15 cellular contexts compared by ENCODE assay signal in genomic region chr10:62414359-62414758, GRCh38. TPM values are rescaled to one million over a fixed set of nuclear protein-coding genes. Genes with fewer than 3 reads are reported as not detected.
DNase-seq lines count a peak whose midpoint lies in the region; ATAC-seq and TF ChIP-seq lines count a peak whose summit lies in the region.
"Had no signal": no experiment of that assay in that cellular context is flagged by ENCODE, and none has a peak within 500 bp of the region (broad histone marks: within the 10 kb centered on the region; RNA-seq: fewer than 3 reads in every experiment).

No MANE protein-coding gene starts in this region.

- H3K4me3 ChIP-seq in choroid plexus epithelial cell (ENCODE audit: low read depth, low read length) = no peak overlapping the region
- H3K4me3 ChIP-seq: left ventricle myocardium inferior, prostate gland had no signal

- H3K36me3 Mint-ChIP-seq in osteocyte (ENCODE audit: unreplicated experiment) = no peaks in the 10 kb centered on the region

- TF ChIP-seq CTCF in LNCAP (IDR thresholded peaks at IDR 0.05) = 0 out of 2 replicates have a peak, but pooled peaks have one; percentile 14
- TF ChIP-seq CTCF in choroid plexus epithelial cell (conservative IDR thresholded peaks at IDR 0.05; ENCODE audit: low read depth, low read length) = no peak
- peak; percentile 22 for TF ChIP-seq CTCF in osteocyte (IDR thresholded peaks at IDR 0.05)

- DNase-seq in DMS53 (lab: John Stamatoyannopoulos, UW) = peak; percentile 45
- DNase-seq in DMS53 treated with DMSO at 0.1 percent for 48 hours (lab: John Stamatoyannopoulos, UW; ENCODE audit: unreplicated experiment) = no peak
- peak; percentile 34 for DNase-seq in choroid plexus epithelial cell (ENCODE audit: low read depth)
- no peak for DNase-seq in osteocyte (ENCODE audit: extremely low spot score, unreplicated experiment)
- no peak for DNase-seq in LoVo (ENCODE audit: low spot score)
- DNase-seq: activated CD4-positive, alpha-beta memory T cell treated with anti-CD3 and anti-CD28 coated beads, Interleukin-2, amount 10 ng/mL, durations not matched to agents 7 days and 5 days; erythroblast; IMR-90; left ventricle myocardium inferior; NCI-H1105 treated with DMSO at 0.1 percent for 48 hours; NCI-H2227 treated with DMSO at 0.1 percent for 48 hours had no signal

- no peak overlapping the region for H3K4me3 Mint-ChIP-seq in osteocyte (ENCODE audit: unreplicated experiment)
- H3K4me3 Mint-ChIP-seq: activated CD4-positive, alpha-beta memory T cell treated with anti-CD3 and anti-CD28 coated beads, Interleukin-2, amount 10 ng/mL, durations not matched to agents 7 days and 5 days had no signal

- peaks cover 17% of the 10 kb centered on the region for H3K9me3 Mint-ChIP-seq in osteocyte (ENCODE audit: unreplicated experiment)

- peaks cover 23% of the 10 kb centered on the region for H3K27me3 Mint-ChIP-seq in osteocyte (ENCODE audit: unreplicated experiment)

- ATAC-seq in HG02642 (IDR thresholded peaks at IDR 0.05; ENCODE audit: poor library complexity, unreplicated experiment) (no peak), GM18519 (IDR thresholded peaks at IDR 0.05; ENCODE audit: low FRiP score, unreplicated experiment) (no peak)

- no peaks in the 10 kb centered on the region for H3K4me1 Mint-ChIP-seq in osteocyte (ENCODE audit: unreplicated experiment)
- H3K4me1 Mint-ChIP-seq: activated CD4-positive, alpha-beta memory T cell treated with anti-CD3 and anti-CD28 coated beads, Interleukin-2, amount 10 ng/mL, durations not matched to agents 7 days and 5 days had no signal

- H3K27ac Mint-ChIP-seq in osteocyte (ENCODE audit: unreplicated experiment) = no peak overlapping the region
- H3K27ac Mint-ChIP-seq: activated CD4-positive, alpha-beta memory T cell treated with anti-CD3 and anti-CD28 coated beads, Interleukin-2, amount 10 ng/mL, durations not matched to agents 7 days and 5 days had no signal

RNA-seq across cellular contexts. Expression of gene ZNF365, which starts 40.2 kb away (rescaled TPM):
- total RNA-seq in osteocyte = 0.44 and 1.0 TPM in 2 replicates

Comparison
In these comparisons a context has a peak if more than half of its experiments do, and no peak if none do; other contexts are left out.
1. DNase-seq: peak in DMS53 (single experiment) and choroid plexus epithelial cell (single experiment); none in DMS53 treated with DMSO at 0.1 percent for 48 hours (single experiment), osteocyte (single experiment) and LoVo (single experiment).